ENCODE assay signal across 3 cellular contexts in the genomic region with DNA sequence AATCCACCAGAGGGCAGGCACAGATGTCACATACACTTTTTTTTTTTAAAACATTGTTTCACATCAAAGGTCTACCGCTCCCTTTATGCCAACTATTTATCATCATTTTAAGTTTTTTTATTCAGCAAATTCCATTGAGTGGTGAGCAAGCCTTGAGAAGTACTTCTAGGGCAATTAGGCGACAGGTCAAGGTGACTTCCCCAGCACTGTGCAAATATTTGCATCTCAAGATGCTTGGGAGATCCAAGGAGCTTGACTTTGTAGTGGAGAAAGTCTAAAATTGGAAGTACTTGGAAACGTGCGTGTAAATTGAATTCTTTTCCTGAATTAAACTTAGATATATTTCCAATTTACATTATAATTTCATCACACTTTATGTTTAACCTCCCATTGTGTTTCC.
"Had no signal": no experiment of that assay in that cellular context is flagged by ENCODE, and none has a peak within 500 bp of the region (broad histone marks: within the 10 kb centered on the region; RNA-seq: fewer than 3 reads in every experiment).

No MANE protein-coding gene starts in this region.

- DNase-seq: GDM1, GF-D8 had no signal

- ATAC-seq: GM12878 had no signal

- H3K4me3 ChIP-seq: GM12878 had no signal
